In genomic region chr1:237042467-237042891, GRCh38 we compare ENCODE assay signal across 13 cellular contexts. TPM values are rescaled to one million over a fixed set of nuclear protein-coding genes. Genes with fewer than 3 reads are reported as not detected.
DNase-seq lines count a peak whose midpoint lies in the region; ATAC-seq and TF ChIP-seq lines count a peak whose summit lies in the region.
"Had no signal": no experiment of that assay in that cellular context is flagged by ENCODE, and none has a peak within 500 bp of the region (broad histone marks: within the 10 kb centered on the region; RNA-seq: fewer than 3 reads in every experiment).

No MANE protein-coding gene starts in this region.

- H3K27me3 ChIP-seq in iPS DF 6.9 (ENCODE audit: control insufficient read depth, insufficient read depth, low read length): peaks cover 12% of the 10 kb centered on the region; the same call in 1 of the 2 replicates

- H3K27me3 Mint-ChIP-seq in activated T-helper 2 cell treated with anti-CD3 and anti-CD28 coated beads, Interferon-gamma antibody, Interleukin-2, Interleukin-4, amounts not matched to agents 10 μg/mL and 5 μg/mL and 100 μg/mL, durations not matched to agents 14 hours and 24 hours and 36 hours (ENCODE audit: low read depth): peaks cover 46% of the 10 kb centered on the region

- H3K9me3 ChIP-seq in iPS DF 6.9 (ENCODE audit: control insufficient read depth, insufficient read depth, low read length): no peaks in the 10 kb centered on the region

- TF ChIP-seq CTCF in retinal pigment epithelial cell (conservative IDR thresholded peaks at IDR 0.05; ENCODE audit: low read depth, low read length): no peak

- peak overlapping the region; percentile 54 for H3K4me3 Mint-ChIP-seq in activated T-helper 2 cell treated with anti-CD3 and anti-CD28 coated beads, Interferon-gamma antibody, Interleukin-2, Interleukin-4, amounts not matched to agents 10 μg/mL and 5 μg/mL and 100 μg/mL, durations not matched to agents 14 hours and 24 hours and 36 hours (ENCODE audit: low read depth)
- H3K4me3 Mint-ChIP-seq: activated naive CD4-positive, alpha-beta T cell treated with anti-CD3 and anti-CD28 coated beads for 36 hours had no signal

- no peak overlapping the region for H3K27ac ChIP-seq in iPS DF 6.9 (ENCODE audit: low read length)

- no peaks in the 10 kb centered on the region for H3K9me3 Mint-ChIP-seq in activated T-helper 2 cell treated with anti-CD3 and anti-CD28 coated beads, Interferon-gamma antibody, Interleukin-2, Interleukin-4, amounts not matched to agents 10 μg/mL and 5 μg/mL and 100 μg/mL, durations not matched to agents 14 hours and 24 hours and 36 hours
- H3K9me3 Mint-ChIP-seq: activated naive CD4-positive, alpha-beta T cell treated with anti-CD3 and anti-CD28 coated beads for 36 hours had no signal

- intact Hi-C loops in activated T-helper 2 cell treated with anti-CD3 and anti-CD28 coated beads, Interferon-gamma antibody, Interleukin-2, Interleukin-4, amounts not matched to agents 10 μg/mL and 5 μg/mL and 100 μg/mL, durations not matched to agents 14 hours and 24 hours and 36 hours (cut with micrococcal nuclease): loop anchor here (10.0 kb wide), 3 partner anchors 262 to 522 kb away; no protein-coding TSS in a partner anchor

- no CpG with 5 or more reads among the region's 52 CpGs for whole genome bisulfite sequencing in iPS DF 6.9 (ENCODE audit: insufficient coverage, insufficient read length)

- ATAC-seq in GM19351 (IDR thresholded peaks at IDR 0.05; ENCODE audit: unreplicated experiment): peak; percentile 16
- ATAC-seq in HG02840 (IDR thresholded peaks at IDR 0.05; ENCODE audit: low FRiP score, unreplicated experiment): no peak

- H3K36me3 ChIP-seq in iPS DF 6.9 (ENCODE audit: control insufficient read depth, insufficient read depth, low read length): no peaks in the 10 kb centered on the region

- H3K4me1 ChIP-seq in iPS DF 6.9 (ENCODE audit: control insufficient read depth, insufficient read depth, low read length): peaks cover 2% of the 10 kb centered on the region; the same call in 1 of the 2 replicates

- H3K27ac Mint-ChIP-seq in activated T-helper 2 cell treated with anti-CD3 and anti-CD28 coated beads, Interferon-gamma antibody, Interleukin-2, Interleukin-4, amounts not matched to agents 10 μg/mL and 5 μg/mL and 100 μg/mL, durations not matched to agents 14 hours and 24 hours and 36 hours: no peak overlapping the region
- H3K27ac Mint-ChIP-seq: activated naive CD4-positive, alpha-beta T cell treated with anti-CD3 and anti-CD28 coated beads for 36 hours had no signal

- DNase-seq in activated T-helper 2 cell treated with anti-CD3 and anti-CD28 coated beads, Interferon-gamma antibody, Interleukin-2, Interleukin-4, amounts not matched to agents 10 μg/mL and 5 μg/mL and 100 μg/mL, durations not matched to agents 14 hours and 24 hours and 36 hours (ENCODE audit: low spot score): no peak
- DNase-seq in iPS DF 6.9 (ENCODE audit: low read depth, low spot score) (no peak), retinal pigment epithelial cell (ENCODE audit: low read depth) (no peak), AML-193 (lab: John Stamatoyannopoulos, UW) (no peak)
- no peak for DNase-seq in stimulated activated CD4-positive, alpha-beta T cell treated with anti-CD3 and anti-CD28 coated beads, Interleukin-4, amount 100 ng/mL, for 1 hour
- no peak for DNase-seq in effector CD8-positive, alpha-beta T cell (lab: John Stamatoyannopoulos, UW)
- DNase-seq: foreskin fibroblast, Karpas-422, NCI-H774 had no signal

- H3K4me3 ChIP-seq in iPS DF 6.9 (ENCODE audit: low read length) (peak overlapping the region; percentile 65; the same call in 1 of the 2 replicates), retinal pigment epithelial cell (ENCODE audit: low read length) (peak overlapping the region; percentile 40)

- no peaks in the 10 kb centered on the region for H3K36me3 Mint-ChIP-seq in activated T-helper 2 cell treated with anti-CD3 and anti-CD28 coated beads, Interferon-gamma antibody, Interleukin-2, Interleukin-4, amounts not matched to agents 10 μg/mL and 5 μg/mL and 100 μg/mL, durations not matched to agents 14 hours and 24 hours and 36 hours (ENCODE audit: low read depth)

- H3K4me1 Mint-ChIP-seq in activated T-helper 2 cell treated with anti-CD3 and anti-CD28 coated beads, Interferon-gamma antibody, Interleukin-2, Interleukin-4, amounts not matched to agents 10 μg/mL and 5 μg/mL and 100 μg/mL, durations not matched to agents 14 hours and 24 hours and 36 hours (ENCODE audit: low read depth): peaks cover 12% of the 10 kb centered on the region

RNA-seq across cellular contexts. Expression of gene RYR2, which starts 0.5 kb away (rescaled TPM):
- 8.7 and 8.8 TPM in 2 replicates for total RNA-seq in activated T-helper 2 cell treated with anti-CD3 and anti-CD28 coated beads, Interferon-gamma antibody, Interleukin-2, Interleukin-4, amounts not matched to agents 10 μg/mL and 5 μg/mL and 100 μg/mL, durations not matched to agents 14 hours and 24 hours and 36 hours
- total RNA-seq: activated naive CD4-positive, alpha-beta T cell treated with anti-CD3 and anti-CD28 coated beads for 36 hours; pulmonary artery endothelial cell had no signal

RNA-seq across cellular contexts. Expression of gene MT1HL1, which starts 38.2 kb away (rescaled TPM):
- not detected in 2 replicates for total RNA-seq in activated T-helper 2 cell treated with anti-CD3 and anti-CD28 coated beads, Interferon-gamma antibody, Interleukin-2, Interleukin-4, amounts not matched to agents 10 μg/mL and 5 μg/mL and 100 μg/mL, durations not matched to agents 14 hours and 24 hours and 36 hours
- total RNA-seq: activated naive CD4-positive, alpha-beta T cell treated with anti-CD3 and anti-CD28 coated beads for 36 hours; pulmonary artery endothelial cell had no signal
